21 cellular contexts compared by ENCODE assay signal in the genomic region with DNA sequence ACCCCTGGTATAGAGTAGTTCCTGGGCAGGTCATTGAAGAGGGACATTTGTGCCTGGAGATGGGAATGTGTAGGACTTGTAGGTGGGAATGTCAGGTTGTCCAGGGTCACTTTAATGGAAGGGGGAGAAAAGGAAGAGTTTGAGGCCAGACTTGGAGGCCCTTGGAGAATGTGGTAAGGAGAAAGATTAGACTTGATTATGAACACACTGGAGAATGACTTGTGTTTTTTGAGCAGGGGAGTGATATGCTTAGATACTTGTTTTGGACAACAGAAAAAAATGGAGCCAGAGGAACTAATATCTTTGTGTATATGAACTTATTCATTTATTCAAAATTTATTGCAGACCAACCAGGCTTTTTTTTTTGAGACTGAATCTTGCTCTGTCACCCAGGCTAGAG. TPM values are rescaled to one million over a fixed set of nuclear protein-coding genes. Genes with fewer than 3 reads are reported as not detected.
"Had no signal": no experiment of that assay in that cellular context is flagged by ENCODE, and none has a peak within 500 bp of the region (broad histone marks: within the 10 kb centered on the region; RNA-seq: fewer than 3 reads in every experiment).

No MANE protein-coding gene starts in this region.

- ATAC-seq: HepG2, Panc1, PC-3 had no signal

- DNase-seq: IMR-90, Kasumi-1, MV-4-11, NCI-H1048, NCI-H1105, NCI-H1417, NCI-H1436 treated with DMSO at 0.1 percent for 48 hours, NCI-H1694, NCI-H187 treated with DMSO at 0.1 percent for 48 hours, NCI-H2081, NCI-H2107, NCI-H2227 treated with DMSO at 0.1 percent for 48 hours, NCI-H524, NCI-H526 treated with DMSO at 0.1 percent for 48 hours, NCI-H748 treated with DMSO at 0.1 percent for 48 hours, PC-3, SHP77, SK-N-SH had no signal

RNA-seq across cellular contexts. Expression of a gene that starts 17.9 kb away (rescaled TPM):
- total RNA-seq: SK-MEL-5 had no signal
